In the genomic region with DNA sequence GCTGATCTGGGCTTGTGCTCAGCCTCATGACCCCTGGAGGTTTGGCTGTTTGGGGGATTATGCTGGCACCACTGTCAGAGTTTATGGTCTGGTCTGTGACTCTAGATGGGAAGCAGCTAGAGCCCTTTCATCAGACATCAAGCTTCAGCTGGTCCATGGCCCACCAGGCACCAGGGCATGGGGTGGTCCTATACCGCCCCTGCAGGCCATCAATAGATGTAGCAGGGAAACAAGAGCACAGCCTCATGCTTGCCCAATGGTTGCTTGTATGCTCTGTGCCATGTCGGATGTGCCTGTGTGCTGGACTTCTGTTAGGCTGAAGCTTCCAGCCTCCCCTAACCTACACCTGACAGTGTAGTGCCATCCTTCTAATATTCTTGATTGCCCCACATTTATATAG, we compare ENCODE assay signal across 8 cellular contexts.
DNase-seq lines count a peak whose midpoint lies in the region; ATAC-seq and TF ChIP-seq lines count a peak whose summit lies in the region.

No MANE protein-coding gene starts in this region.

- DNase-seq in DMS53 (lab: John Stamatoyannopoulos, UW): peak; percentile 45
- no peak for DNase-seq in DMS53 treated with DMSO at 0.1 percent for 48 hours (lab: John Stamatoyannopoulos, UW; ENCODE audit: unreplicated experiment)
- peak; percentile 59 for DNase-seq in HuH-7 (ENCODE audit: low spot score)
- DNase-seq in astrocyte of the spinal cord (ENCODE audit: low read depth, low spot score): no peak
- no peak for DNase-seq in neural crest cell (ENCODE audit: low read depth, low spot score)
- no peak for DNase-seq in NCI-H2196 treated with DMSO at 0.1 percent for 48 hours (lab: John Stamatoyannopoulos, UW; ENCODE audit: unreplicated experiment)

- ATAC-seq in GM18909 (IDR thresholded peaks at IDR 0.05; ENCODE audit: poor library complexity, unreplicated experiment): no peak
- no peak for ATAC-seq in HG02623 (IDR thresholded peaks at IDR 0.05; ENCODE audit: unreplicated experiment)

- TF ChIP-seq CTCF in astrocyte of the spinal cord (IDR thresholded peaks at IDR 0.05; ENCODE audit: low read depth, low read length): peak; percentile 67
- peak; percentile 54 for TF ChIP-seq CTCF in neural crest cell (conservative IDR thresholded peaks at IDR 0.05)

- H3K27me3 Mint-ChIP-seq in neural crest cell (ENCODE audit: low read depth): peaks cover 16% of the 10 kb centered on the region

- H3K4me3 Mint-ChIP-seq in neural crest cell: no peak overlapping the region

- H3K4me1 Mint-ChIP-seq in neural crest cell: no peaks in the 10 kb centered on the region

- no peaks in the 10 kb centered on the region for H3K36me3 Mint-ChIP-seq in neural crest cell (ENCODE audit: low read depth)

- H3K27ac Mint-ChIP-seq in neural crest cell (ENCODE audit: unreplicated experiment): no peak overlapping the region

- in situ Hi-C loops in astrocyte of the spinal cord (cut with HindIII; ENCODE audit: low sequenced_read_pairs): no loop called here

- no peaks in the 10 kb centered on the region for H3K9me3 Mint-ChIP-seq in neural crest cell

- H3K4me3 ChIP-seq in astrocyte of the spinal cord (ENCODE audit: low read depth, low read length): no peak overlapping the region

Comparison
In these comparisons a context has a peak if more than half of its experiments do, and no peak if none do; other contexts are left out.
1. DNase-seq: peak in DMS53 (single experiment) and HuH-7 (single experiment); none in DMS53 treated with DMSO at 0.1 percent for 48 hours (single experiment), astrocyte of the spinal cord (single experiment), neural crest cell (single experiment) and NCI-H2196 treated with DMSO at 0.1 percent for 48 hours (single experiment).